In the genomic region with DNA sequence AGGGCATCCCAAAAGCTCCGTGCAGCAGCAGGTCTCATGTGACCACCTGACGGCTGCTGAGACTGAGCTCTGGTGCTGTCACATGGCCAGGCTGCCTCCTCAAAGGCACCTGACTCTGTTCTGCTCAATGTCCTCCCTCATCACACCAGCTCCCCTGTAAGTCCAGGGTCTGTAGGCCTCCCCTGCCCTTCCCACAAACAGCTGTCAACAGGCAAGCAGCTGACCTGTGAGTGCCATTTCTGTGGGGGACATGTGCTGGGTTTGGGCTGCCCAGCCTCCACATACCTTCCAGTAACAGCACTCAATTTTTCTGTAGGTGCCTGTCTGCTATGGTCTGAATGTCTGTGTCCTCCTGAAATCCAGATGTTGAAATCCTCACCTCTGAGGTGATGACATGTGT, we compare ENCODE assay signal across 16 cellular contexts.
"Had no signal": no experiment of that assay in that cellular context is flagged by ENCODE, and none has a peak within 500 bp of the region (broad histone marks: within the 10 kb centered on the region; RNA-seq: fewer than 3 reads in every experiment).

No MANE protein-coding gene starts in this region.

- H3K36me3 ChIP-seq: heart left ventricle, ovary, right atrium auricular region, sigmoid colon, tibial nerve, upper lobe of right lung, vagina had no signal

- H3K27me3 Mint-ChIP-seq: naive thymus-derived CD8-positive, alpha-beta T cell had no signal

- ATAC-seq: esophagus mucosa; heart left ventricle; naive thymus-derived CD8-positive, alpha-beta T cell; upper lobe of right lung had no signal

- H3K4me3 ChIP-seq: heart left ventricle, ovary, right atrium auricular region, sigmoid colon, testis, tibial nerve, upper lobe of right lung, vagina had no signal

- DNase-seq: effector memory CD4-positive, alpha-beta T cell; heart left ventricle; hippocampal formation; kidney glomerular epithelial cell; naive thymus-derived CD8-positive, alpha-beta T cell; ovary; sigmoid colon; small intestine; stimulated activated CD4-positive, alpha-beta T cell treated with anti-CD3 and anti-CD28 coated beads, Interleukin-12 subunit alpha, Interleukin-12 subunit beta, amount 100 ng/mL, for 4 hours; stimulated activated naive CD4-positive, alpha-beta T cell treated with Interleukin-2 at 50 U/mL for 16 hours; testis; upper lobe of right lung had no signal

- H3K27me3 ChIP-seq: heart left ventricle, ovary, right atrium auricular region, sigmoid colon, testis, tibial nerve, upper lobe of right lung, vagina had no signal

- H3K4me1 ChIP-seq: right atrium auricular region, sigmoid colon, testis, tibial nerve, upper lobe of right lung, vagina had no signal

- H3K27ac ChIP-seq: heart left ventricle, ovary, right atrium auricular region, sigmoid colon, testis, tibial nerve, upper lobe of right lung, vagina had no signal

- H3K9me3 ChIP-seq: testis had no signal

- H3K4me3 Mint-ChIP-seq: naive thymus-derived CD8-positive, alpha-beta T cell had no signal
